ENCODE assay signal across 1 cellular context in the genomic region with DNA sequence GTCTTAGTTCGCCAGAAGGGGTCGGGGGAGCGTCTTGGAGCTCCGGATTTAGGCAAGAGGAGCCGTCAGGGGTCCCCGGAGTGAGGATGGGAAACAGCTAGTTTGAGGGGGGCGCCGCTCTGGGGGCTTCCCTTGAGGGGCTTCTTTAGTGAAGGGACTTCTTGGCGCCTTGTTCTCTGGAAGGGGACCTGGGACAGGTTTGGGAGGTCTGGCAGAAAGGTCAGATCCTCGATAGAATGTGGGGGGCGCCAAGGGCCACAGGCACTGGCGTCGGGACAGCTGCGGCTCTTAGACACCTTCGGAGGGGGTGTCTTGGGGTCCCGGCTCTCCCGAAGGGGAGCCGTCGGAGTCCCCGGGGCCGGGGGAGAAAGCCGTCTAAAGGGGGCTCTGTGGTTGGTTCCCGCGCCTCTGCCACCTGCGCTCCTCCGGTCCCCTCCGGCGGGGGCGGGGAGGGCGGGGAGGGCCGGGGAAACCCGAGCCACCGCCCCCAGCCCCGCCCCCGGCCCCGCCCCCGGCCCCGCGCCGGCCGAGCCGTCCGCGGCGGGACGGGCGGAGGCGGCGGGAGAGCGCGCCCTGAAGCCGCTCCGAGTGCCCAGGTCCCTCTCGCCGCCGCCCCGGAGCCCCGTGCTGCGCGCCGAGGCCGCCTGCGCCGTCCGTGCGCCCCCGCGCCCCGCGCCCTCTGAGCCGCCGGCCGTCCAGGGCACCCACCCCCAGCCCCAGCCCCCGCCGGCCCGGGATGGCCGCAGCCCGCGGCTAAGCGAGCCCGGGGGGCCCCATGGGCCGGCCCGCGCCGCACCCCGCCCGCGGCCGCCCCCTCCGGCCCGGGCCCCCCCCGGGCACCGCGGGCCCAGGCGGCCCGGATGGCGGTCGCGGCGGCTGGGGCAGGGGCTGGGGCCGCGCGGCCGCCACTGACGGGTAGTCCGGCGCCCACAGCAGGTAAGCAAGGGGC.
A peak's percentile ranks its signal among the peaks of the same experiment; 100 is the strongest.
TF ChIP-seq lines count a peak whose summit lies in the region.

A gene with protein sequence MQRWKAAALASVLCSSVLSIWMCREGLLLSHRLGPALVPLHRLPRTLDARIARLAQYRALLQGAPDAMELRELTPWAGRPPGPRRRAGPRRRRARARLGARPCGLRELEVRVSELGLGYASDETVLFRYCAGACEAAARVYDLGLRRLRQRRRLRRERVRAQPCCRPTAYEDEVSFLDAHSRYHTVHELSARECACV (plus strand): TSS at position 552 of the 949 bp plus-strand sequence. CDS start 19,099 bp downstream, outside the sequence.

TF ChIP-seq in HEK293, 187 proteins besides CTCF, POLR2A, EP300 and RAD21 (continued from another document):
- TF ChIP-seq HOXD13 (CRISPR knock-in tag; IDR thresholded peaks at IDR 0.05; ENCODE audit: borderline replicate concordance) (no peak), ZNF501 (tag by site-specific recombination; IDR thresholded peaks at IDR 0.05) (no peak), ZNF335 (tag by site-specific recombination; conservative IDR thresholded peaks at IDR 0.05) (peak; percentile 3; the same call in 1 of the 2 replicates), KLF1 (tag by site-specific recombination; IDR thresholded peaks at IDR 0.05) (0 out of 2 replicates have a peak, but pooled peaks have one; percentile 26), KLF10 (tag by site-specific recombination; IDR thresholded peaks at IDR 0.05) (peak; percentile 61; the same call in 1 of the 2 replicates)
TF ChIP-seq in HEK293: peak in this region for 7.
